ENCODE assay signal across 3 cellular contexts in genomic region chr19:5369304-5369703, GRCh38.
TF ChIP-seq lines count a peak whose summit lies in the region.

No MANE protein-coding gene starts in this region.

TF ChIP-seq in HEK293, 187 proteins besides CTCF, POLR2A, EP300 and RAD21:
- TF ChIP-seq ZFP37 (tag by site-specific recombination; IDR thresholded peaks at IDR 0.05): no peak
- peak; percentile 95 for TF ChIP-seq ZNF366 (tag by site-specific recombination; conservative IDR thresholded peaks at IDR 0.05)

TF ChIP-seq in IMR-90, 13 proteins besides CTCF, POLR2A, EP300 and RAD21:
- TF ChIP-seq MAFK (IDR thresholded peaks at IDR 0.05; ENCODE audit: low read depth, low read length): no peak
- TF ChIP-seq, protein P1, sequence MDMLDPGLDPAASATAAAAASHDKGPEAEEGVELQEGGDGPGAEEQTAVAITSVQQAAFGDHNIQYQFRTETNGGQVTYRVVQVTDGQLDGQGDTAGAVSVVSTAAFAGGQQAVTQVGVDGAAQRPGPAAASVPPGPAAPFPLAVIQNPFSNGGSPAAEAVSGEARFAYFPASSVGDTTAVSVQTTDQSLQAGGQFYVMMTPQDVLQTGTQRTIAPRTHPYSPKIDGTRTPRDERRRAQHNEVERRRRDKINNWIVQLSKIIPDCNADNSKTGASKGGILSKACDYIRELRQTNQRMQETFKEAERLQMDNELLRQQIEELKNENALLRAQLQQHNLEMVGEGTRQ (IDR thresholded peaks at IDR 0.05; ENCODE audit: low read depth, low read length): no peak
- TF ChIP-seq ELK1 (IDR thresholded peaks at IDR 0.05; ENCODE audit: borderline replicate concordance, low read depth, low read length): no peak

TF ChIP-seq in H1, 55 proteins besides CTCF, POLR2A, EP300 and RAD21:
- no peak for TF ChIP-seq TBP (IDR thresholded peaks at IDR 0.05; ENCODE audit: low read depth, low read length)
- no peak for TF ChIP-seq CHD1 (IDR thresholded peaks at IDR 0.05; ENCODE audit: low read depth, low read length)
- TF ChIP-seq NRF1 (IDR thresholded peaks at IDR 0.05; ENCODE audit: low read depth, low read length): no peak
- TF ChIP-seq CREB1 (IDR thresholded peaks at IDR 0.05): no peak
- no peak for TF ChIP-seq BCL11A (IDR thresholded peaks at IDR 0.05; ENCODE audit: low read depth in 2 of 2, low read length in 2 of 2)
- TF ChIP-seq KDM1A (IDR thresholded peaks at IDR 0.05; ENCODE audit: borderline replicate concordance, low read length): no peak
- no peak for TF ChIP-seq GTF2F1 (IDR thresholded peaks at IDR 0.05; ENCODE audit: borderline replicate concordance, low read depth, low read length)
- TF ChIP-seq BRCA1 (IDR thresholded peaks at IDR 0.05; ENCODE audit: low read depth, low read length): no peak
- TF ChIP-seq JUND (IDR thresholded peaks at IDR 0.05; ENCODE audit: low read length): no peak
- TF ChIP-seq GABPA (IDR thresholded peaks at IDR 0.05; ENCODE audit: borderline replicate concordance, insufficient read depth, low read length): no peak
- TF ChIP-seq SP4 (IDR thresholded peaks at IDR 0.05; ENCODE audit: low read length): no peak
TF ChIP-seq in H1: peak in this region for 0.
